Comparison of ENCODE assay signal across 9 cellular contexts in genomic region chr12:21940549-21940948, GRCh38. TPM values are rescaled to one million over a fixed set of nuclear protein-coding genes. Genes with fewer than 3 reads are reported as not detected.
DNase-seq lines count a peak whose midpoint lies in the region; ATAC-seq and TF ChIP-seq lines count a peak whose summit lies in the region.
"Had no signal": no experiment of that assay in that cellular context is flagged by ENCODE, and none has a peak within 500 bp of the region (broad histone marks: within the 10 kb centered on the region; RNA-seq: fewer than 3 reads in every experiment).

No MANE protein-coding gene starts in this region.

- H3K4me1 Mint-ChIP-seq in T-cell = peaks cover 17 to 21% (median 18%) of the 10 kb centered on the region in 3 donors

- no peak overlapping the region for H3K27ac Mint-ChIP-seq in T-cell
- H3K27ac Mint-ChIP-seq: IgD-negative memory B cell had no signal

- H3K4me3 Mint-ChIP-seq in T-cell = peak overlapping the region; percentile 21 to 71 (median 68)

- POLR2A ChIA-PET in T-cell (lab: Charles Lee) = no interaction called here
- POLR2A ChIA-PET in HEK293T (lab: Yijun Ruan, JAX) = interaction anchor here (0.5 to 1.7 kb wide), 4 partner anchors 30 to 176 kb away, joined by 3 to 7 read pairs (median 4); partner anchors contain the start of genes CMAS and KCNJ8

- H3K9me3 Mint-ChIP-seq in T-cell = peaks cover 4% of the 10 kb centered on the region in 3 donors

- ATAC-seq in T-cell (replicated peaks in 1 of 4) = no peak
- ATAC-seq in heart right ventricle = no peak
- ATAC-seq in HG02623 (IDR thresholded peaks at IDR 0.05; ENCODE audit: unreplicated experiment) = no peak

- peak overlapping the region; percentile 79 to 96 (median 92) for H3K27ac ChIP-seq in heart right ventricle
- peak overlapping the region; percentile 69 to 76 for H3K27ac ChIP-seq in prostate gland

- intact Hi-C loops in heart right ventricle (cut with DNase I) = loop anchor here in 7 of 10 donors (2.0 to 5.0 kb wide), 4 partner anchors 60 to 168 kb away; partner anchors contain the start of gene KCNJ8 (in 5 of the 7)
- intact Hi-C loops in prostate gland (cut with DNase I) = loop anchor here (2.0 to 5.0 kb wide), 3 partner anchors 48 to 166 kb away; partner anchors contain the start of gene KCNJ8

- peak; percentile 1 for DNase-seq in EH (ENCODE audit: low read depth)
- DNase-seq in T-cell = no peak
- DNase-seq in heart right ventricle = no peak
- no peak for DNase-seq in prostate gland (ENCODE audit: low spot score)
- no peak for DNase-seq in ecto neural progenitor cell (ENCODE audit: low spot score)
- DNase-seq in HEK293T (ENCODE audit: extremely low spot score) = no peak
- DNase-seq in NCI-H82 treated with DMSO at 0.1 percent for 48 hours (lab: John Stamatoyannopoulos, UW; ENCODE audit: unreplicated experiment) = no peak

- H3K4me1 ChIP-seq in heart right ventricle (peaks cover 0 to 31% (median 5%) of the 10 kb centered on the region in 9 donors), prostate gland (replicated peaks) (no peaks in the 10 kb centered on the region)

- WGBS in heart right ventricle, 2 donors = 1 to 7% methylated on average over 6 of the region's 6 CpGs
- 10% methylated on average over 6 of the region's 6 CpGs for WGBS in prostate gland

- H3K4me3 ChIP-seq in heart right ventricle = peak overlapping the region; percentile 23 to 65 (median 58)
- peak overlapping the region; percentile 28 to 31 for H3K4me3 ChIP-seq in prostate gland

- TF ChIP-seq CTCF in heart right ventricle (IDR thresholded peaks at IDR 0.05) (no peak), prostate gland (IDR thresholded peaks at IDR 0.05) (no peak)

- H3K36me3 ChIP-seq in heart right ventricle (peaks cover 0 to 14% (median 0%) of the 10 kb centered on the region in 9 donors), prostate gland (no peaks in the 10 kb centered on the region)

- H3K27me3 Mint-ChIP-seq in T-cell = peaks cover 57 to 59% of the 10 kb centered on the region in 2 donors

- CTCF ChIA-PET in T-cell (lab: Charles Lee) (no interaction called here), HEK293T (lab: Yijun Ruan, JAX) (interaction anchor here (0.6 to 0.7 kb wide), 3 partner anchors 91 to 255 kb away, joined by 3 read pairs; no protein-coding TSS in a partner anchor)

- TF ChIP-seq POLR2A in prostate gland (IDR thresholded peaks at IDR 0.05) = no peak

- H3K27me3 ChIP-seq in heart right ventricle = peaks cover 0 to 46% (median 5%) of the 10 kb centered on the region in 7 donors
- H3K27me3 ChIP-seq in prostate gland (replicated peaks; ENCODE audit: insufficient read depth) = no peaks in the 10 kb centered on the region

- H3K36me3 Mint-ChIP-seq in T-cell = no peaks in the 10 kb centered on the region
- H3K36me3 Mint-ChIP-seq: IgD-negative memory B cell had no signal

- H3K9me3 ChIP-seq in heart right ventricle (peaks cover 0 to 14% (median under 1%) of the 10 kb centered on the region in 11 donors), prostate gland (no peaks in the 10 kb centered on the region)

TF ChIP-seq in HEK293T, 16 proteins besides CTCF, POLR2A, EP300 and RAD21:
- no peak for TF ChIP-seq FOXA1 (IDR thresholded peaks at IDR 0.05)
- no peak for TF ChIP-seq SP1 (IDR thresholded peaks at IDR 0.05)
- TF ChIP-seq ARNT (IDR thresholded peaks at IDR 0.05) = no peak
- TF ChIP-seq LEF1 (IDR thresholded peaks at IDR 0.05; ENCODE audit: borderline replicate concordance) = no peak
- no peak for TF ChIP-seq FOXM1 (IDR thresholded peaks at IDR 0.05; ENCODE audit: borderline replicate concordance)
- no peak for TF ChIP-seq NFRKB (IDR thresholded peaks at IDR 0.05)
- no peak for TF ChIP-seq ELF4 (IDR thresholded peaks at IDR 0.05)

RNA-seq across cellular contexts. Expression of gene ABCC9, which starts 0.7 kb away (rescaled TPM):
- total RNA-seq in T-cell (under 1 TPM in 3 of 5 donors, not detected in 2; 0.06 to 0.10 (median 0.09) TPM), heart right ventricle (100 to 1,000 TPM in 6 of 10 donors, 10 to 100 TPM in 4; 64.3 to 128 (median 104) TPM), prostate gland (10 to 100 TPM in 1 of 2 donors, 1 to 10 TPM in 1; 6.1 to 10.5 TPM)
- 10 to 100 TPM in 1 of 2 donors, 1 to 10 TPM in 1; 8.7 to 21.1 TPM for polyA plus RNA-seq in heart right ventricle
- polyA plus RNA-seq: IgD-negative memory B cell had no signal

Comparison
In these comparisons a context has a peak if more than half of its experiments do, and no peak if none do; other contexts are left out.
1. RNA of gene ABCC9, which starts 0.7 kb away (total RNA-seq): 64.3 to 128 TPM in heart right ventricle and 6.1 to 10.5 TPM in prostate gland; 0.06 to 0.10 TPM in T-cell; every median in the first group is over 4 times any median in the second.